In genomic region chrX:101368800-101369199, GRCh38 we compare ENCODE assay signal across 20 cellular contexts. TPM values are rescaled to one million over a fixed set of nuclear protein-coding genes. Genes with fewer than 3 reads are reported as not detected.
"Had no signal": no experiment of that assay in that cellular context is flagged by ENCODE, and none has a peak within 500 bp of the region (broad histone marks: within the 10 kb centered on the region; RNA-seq: fewer than 3 reads in every experiment).

No MANE protein-coding gene starts in this region.

- H3K4me3 ChIP-seq: cardiac muscle cell, esophagus squamous epithelium, heart right ventricle, left ventricle myocardium inferior, suprapubic skin, transverse colon, uterus had no signal

- H3K27ac Mint-ChIP-seq: activated naive CD8-positive, alpha-beta T cell; stimulated activated naive CD8-positive, alpha-beta T cell treated with anti-CD3 and anti-CD28 coated beads, Interleukin-15, Interleukin-2, amounts not matched to agents 100 ng/mL and 50 ng/mL, for 24 hours had no signal

- H3K27ac ChIP-seq: cardiac muscle cell, esophagus squamous epithelium, heart right ventricle, left ventricle myocardium inferior, suprapubic skin, transverse colon, uterus, VCaP had no signal

- H3K4me1 ChIP-seq: esophagus squamous epithelium, heart right ventricle, left ventricle myocardium inferior, suprapubic skin, transverse colon, uterus had no signal

- H3K4me1 Mint-ChIP-seq: neural crest cell had no signal

- H3K4me3 Mint-ChIP-seq: activated naive CD8-positive, alpha-beta T cell; dendritic cell treated with granulocyte-macrophage colony-stimulating factor and Interleukin-4, amounts not matched to agents 40 ng/mL and 50 ng/mL, for 4 days; neural crest cell; stimulated activated naive CD8-positive, alpha-beta T cell treated with anti-CD3 and anti-CD28 coated beads, Interleukin-15, Interleukin-2, amounts not matched to agents 100 ng/mL and 50 ng/mL, for 24 hours had no signal

- H3K36me3 ChIP-seq: cardiac muscle cell, esophagus squamous epithelium, heart right ventricle, left ventricle myocardium inferior, suprapubic skin, transverse colon, uterus had no signal

- H3K9me3 ChIP-seq: esophagus squamous epithelium, heart right ventricle, left ventricle myocardium inferior, suprapubic skin, transverse colon, uterus had no signal

- H3K27me3 ChIP-seq: cardiac muscle cell, esophagus squamous epithelium, suprapubic skin, transverse colon, uterus had no signal

- ATAC-seq: heart right ventricle had no signal

- H3K9me3 Mint-ChIP-seq: dendritic cell treated with granulocyte-macrophage colony-stimulating factor and Interleukin-4, amounts not matched to agents 40 ng/mL and 50 ng/mL, for 4 days; neural crest cell; stimulated activated naive CD8-positive, alpha-beta T cell treated with anti-CD3 and anti-CD28 coated beads, Interleukin-15, Interleukin-2, amounts not matched to agents 100 ng/mL and 50 ng/mL, for 24 hours had no signal

- FAIRE-seq: endothelial cell of umbilical vein had no signal

- DNase-seq: activated CD4-positive, alpha-beta T cell treated with anti-CD3 and anti-CD28 coated beads, Interleukin-2, amount 50 U/mL, for 48 hours; effector memory CD4-positive, alpha-beta T cell; esophagus squamous epithelium; heart right ventricle; left ventricle myocardium inferior; mammary epithelial cell; retina; T-helper 9 cell; transverse colon; uterus had no signal

- H3K27me3 Mint-ChIP-seq: activated naive CD8-positive, alpha-beta T cell; dendritic cell treated with granulocyte-macrophage colony-stimulating factor and Interleukin-4, amounts not matched to agents 40 ng/mL and 50 ng/mL, for 4 days; stimulated activated naive CD8-positive, alpha-beta T cell treated with anti-CD3 and anti-CD28 coated beads, Interleukin-15, Interleukin-2, amounts not matched to agents 100 ng/mL and 50 ng/mL, for 24 hours had no signal

RNA-seq across cellular contexts. Expression of gene BTK, which starts 17.2 kb away (rescaled TPM):
- total RNA-seq: chondrocyte, kidney epithelial cell, neural crest cell had no signal
- polyA plus RNA-seq: mammary epithelial cell had no signal
